ENCODE assay signal across 1 cellular context in genomic region chr22:35561796-35562526, GRCh38.
TF ChIP-seq lines count a peak whose summit lies in the region.

No MANE protein-coding gene starts in this region.

TF ChIP-seq in IMR-90, 13 proteins besides CTCF, POLR2A, EP300 and RAD21 (continued from another document):
- no peak for TF ChIP-seq USF2 (IDR thresholded peaks at IDR 0.05; ENCODE audit: low read depth, low read length)
- TF ChIP-seq BHLHE40 (IDR thresholded peaks at IDR 0.05; ENCODE audit: low read depth, low read length), result peak; percentile 46; the same call in 1 of the 2 replicates
